12 cellular contexts compared by ENCODE assay signal in the genomic region with DNA sequence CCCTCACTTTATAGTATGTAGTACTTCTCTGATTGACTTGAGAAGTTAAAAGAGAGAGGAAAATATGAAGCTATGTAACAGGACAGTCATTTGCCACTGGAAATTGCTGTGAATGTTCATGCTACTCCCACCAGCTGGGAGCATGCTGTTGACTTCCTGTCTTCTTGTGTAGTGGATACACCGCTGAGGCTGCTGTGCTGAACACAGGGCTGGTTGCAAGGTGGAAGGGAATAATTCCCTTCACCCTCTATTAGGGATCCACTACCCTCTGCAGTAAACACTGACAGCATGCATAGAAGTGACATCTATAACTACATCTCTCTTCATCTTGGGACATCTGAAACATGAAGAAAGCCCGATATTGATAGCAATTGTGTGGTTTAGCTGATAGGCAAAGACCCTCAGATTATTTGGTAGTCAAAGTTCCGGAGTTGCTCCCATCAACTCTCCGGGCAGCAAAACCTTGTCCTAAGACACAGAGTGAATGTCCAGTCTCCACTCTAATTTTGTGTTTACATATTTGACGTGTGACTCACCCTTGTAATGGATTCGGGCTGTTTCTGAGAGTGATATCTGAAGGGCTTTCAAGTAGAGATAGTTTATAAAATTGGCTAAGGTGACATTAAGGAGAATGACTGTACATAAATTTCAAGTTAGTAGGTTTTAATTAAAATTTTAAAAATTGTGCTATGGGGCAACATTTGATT.
DNase-seq lines count a peak whose midpoint lies in the region; ATAC-seq and TF ChIP-seq lines count a peak whose summit lies in the region.
"Had no signal": no experiment of that assay in that cellular context is flagged by ENCODE, and none has a peak within 500 bp of the region (broad histone marks: within the 10 kb centered on the region; RNA-seq: fewer than 3 reads in every experiment).

No MANE protein-coding gene starts in this region.

- ATAC-seq in Right ventricle myocardium superior (ENCODE audit: poor library complexity) (peak; percentile 46), Right ventricle myocardium inferior (no peak), SK-N-SH treated with all-trans-retinoic acid at 6 μM for 48 hours (peak; percentile 97), upper lobe of right lung (peak; percentile 63), left lobe of liver (no peak), GM18861 (IDR thresholded peaks at IDR 0.05; ENCODE audit: unreplicated experiment) (no peak)
- no peak for ATAC-seq in activated T-helper 17 cell treated with anti-CD3 and anti-CD28 coated beads, Interleukin-2, amount 50 U/mL, for 72 hours (replicated peaks)

- H3K36me3 Mint-ChIP-seq in activated T-helper 17 cell treated with anti-CD3 and anti-CD28 coated beads, Interleukin-2, amount 50 U/mL, for 72 hours (ENCODE audit: low read depth) = no peaks in the 10 kb centered on the region

- no peak overlapping the region for H3K27ac Mint-ChIP-seq in activated T-helper 17 cell treated with anti-CD3 and anti-CD28 coated beads, Interleukin-2, amount 50 U/mL, for 72 hours
- H3K27ac Mint-ChIP-seq: activated T-cell treated with anti-CD3 and anti-CD28 coated beads, Interleukin-2, amount 50 U/mL, for 24 hours; B cell had no signal

- H3K4me3 ChIP-seq in foreskin fibroblast (ENCODE audit: low read depth in 1 of 2, low read length in 2 of 2) = no peak overlapping the region
- no peak overlapping the region for H3K4me3 ChIP-seq in upper lobe of right lung

- no peak overlapping the region for H3K4me3 Mint-ChIP-seq in activated T-helper 17 cell treated with anti-CD3 and anti-CD28 coated beads, Interleukin-2, amount 50 U/mL, for 72 hours
- H3K4me3 Mint-ChIP-seq: activated T-cell treated with anti-CD3 and anti-CD28 coated beads, Interleukin-2, amount 50 U/mL, for 24 hours; B cell had no signal

- DNase-seq in Right ventricle myocardium superior (no peak), Right ventricle myocardium inferior (ENCODE audit: missing footprints) (no peak), foreskin fibroblast (peak; percentile 63 to 84), upper lobe of right lung (no peak), left lobe of liver (ENCODE audit: low spot score) (no peak)
- DNase-seq: activated T-cell treated with anti-CD3 and anti-CD28 coated beads, Interleukin-2, amount 50 U/mL, for 24 hours; NCI-H2227 treated with DMSO at 0.1 percent for 48 hours; occipital lobe had no signal

- intact Hi-C loops in Right ventricle myocardium superior (cut with DNase I) = no loop called here
- intact Hi-C loops in Right ventricle myocardium inferior (cut with DNase I) = no loop called here
- intact Hi-C loops in upper lobe of right lung (cut with DNase I) = no loop called here

- no peaks in the 10 kb centered on the region for H3K27me3 ChIP-seq in upper lobe of right lung

- peaks cover 9% of the 10 kb centered on the region for H3K4me1 ChIP-seq in upper lobe of right lung

- no peaks in the 10 kb centered on the region for H3K9me3 ChIP-seq in upper lobe of right lung

- H3K27ac ChIP-seq in upper lobe of right lung = no peak overlapping the region

- no peak for TF ChIP-seq CTCF in foreskin fibroblast (IDR thresholded peaks at IDR 0.05; ENCODE audit: low read depth, low read length)
- TF ChIP-seq CTCF in upper lobe of right lung (IDR thresholded peaks at IDR 0.05) = no peak

- H3K36me3 ChIP-seq in upper lobe of right lung = no peaks in the 10 kb centered on the region

- H3K9me3 Mint-ChIP-seq in activated T-helper 17 cell treated with anti-CD3 and anti-CD28 coated beads, Interleukin-2, amount 50 U/mL, for 72 hours = no peaks in the 10 kb centered on the region
- H3K9me3 Mint-ChIP-seq: activated T-cell treated with anti-CD3 and anti-CD28 coated beads, Interleukin-2, amount 50 U/mL, for 24 hours had no signal

- peaks cover 28% of the 10 kb centered on the region for H3K27me3 Mint-ChIP-seq in activated T-helper 17 cell treated with anti-CD3 and anti-CD28 coated beads, Interleukin-2, amount 50 U/mL, for 72 hours

- no peaks in the 10 kb centered on the region for H3K4me1 Mint-ChIP-seq in activated T-helper 17 cell treated with anti-CD3 and anti-CD28 coated beads, Interleukin-2, amount 50 U/mL, for 72 hours
- H3K4me1 Mint-ChIP-seq: B cell had no signal

TF ChIP-seq in SK-N-SH treated with all-trans-retinoic acid at 6 μM for 48 hours, 23 proteins besides CTCF, POLR2A, EP300 and RAD21:
- TF ChIP-seq TCF4 (CRISPR knock-in tag; IDR thresholded peaks at IDR 0.05; ENCODE audit: borderline replicate concordance) (no peak), ZNF565 (CRISPR knock-in tag; conservative IDR thresholded peaks at IDR 0.05; ENCODE audit: low read depth) (no peak), ZC3H10 (CRISPR knock-in tag; IDR thresholded peaks at IDR 0.05) (peak; percentile 76), TOX (CRISPR knock-in tag; IDR thresholded peaks at IDR 0.05; ENCODE audit: borderline replicate concordance) (0 out of 2 replicates have a peak, but pooled peaks have one; percentile 53), ARNTL (CRISPR knock-in tag; IDR thresholded peaks at IDR 0.05; ENCODE audit: borderline replicate concordance, low read depth) (no peak), SNAI2 (CRISPR knock-in tag; IDR thresholded peaks at IDR 0.05) (no peak), ISL1 (CRISPR knock-in tag; IDR thresholded peaks at IDR 0.05) (no peak), PPARA (CRISPR knock-in tag; IDR thresholded peaks at IDR 0.05; ENCODE audit: borderline replicate concordance) (no peak)
- TF ChIP-seq, protein P1, sequence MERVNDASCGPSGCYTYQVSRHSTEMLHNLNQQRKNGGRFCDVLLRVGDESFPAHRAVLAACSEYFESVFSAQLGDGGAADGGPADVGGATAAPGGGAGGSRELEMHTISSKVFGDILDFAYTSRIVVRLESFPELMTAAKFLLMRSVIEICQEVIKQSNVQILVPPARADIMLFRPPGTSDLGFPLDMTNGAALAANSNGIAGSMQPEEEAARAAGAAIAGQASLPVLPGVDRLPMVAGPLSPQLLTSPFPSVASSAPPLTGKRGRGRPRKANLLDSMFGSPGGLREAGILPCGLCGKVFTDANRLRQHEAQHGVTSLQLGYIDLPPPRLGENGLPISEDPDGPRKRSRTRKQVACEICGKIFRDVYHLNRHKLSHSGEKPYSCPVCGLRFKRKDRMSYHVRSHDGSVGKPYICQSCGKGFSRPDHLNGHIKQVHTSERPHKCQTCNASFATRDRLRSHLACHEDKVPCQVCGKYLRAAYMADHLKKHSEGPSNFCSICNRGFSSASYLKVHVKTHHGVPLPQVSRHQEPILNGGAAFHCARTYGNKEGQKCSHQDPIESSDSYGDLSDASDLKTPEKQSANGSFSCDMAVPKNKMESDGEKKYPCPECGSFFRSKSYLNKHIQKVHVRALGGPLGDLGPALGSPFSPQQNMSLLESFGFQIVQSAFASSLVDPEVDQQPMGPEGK (CRISPR knock-in tag; IDR thresholded peaks at IDR 0.05; ENCODE audit: borderline replicate concordance) = no peak
- TF ChIP-seq, protein P2, sequence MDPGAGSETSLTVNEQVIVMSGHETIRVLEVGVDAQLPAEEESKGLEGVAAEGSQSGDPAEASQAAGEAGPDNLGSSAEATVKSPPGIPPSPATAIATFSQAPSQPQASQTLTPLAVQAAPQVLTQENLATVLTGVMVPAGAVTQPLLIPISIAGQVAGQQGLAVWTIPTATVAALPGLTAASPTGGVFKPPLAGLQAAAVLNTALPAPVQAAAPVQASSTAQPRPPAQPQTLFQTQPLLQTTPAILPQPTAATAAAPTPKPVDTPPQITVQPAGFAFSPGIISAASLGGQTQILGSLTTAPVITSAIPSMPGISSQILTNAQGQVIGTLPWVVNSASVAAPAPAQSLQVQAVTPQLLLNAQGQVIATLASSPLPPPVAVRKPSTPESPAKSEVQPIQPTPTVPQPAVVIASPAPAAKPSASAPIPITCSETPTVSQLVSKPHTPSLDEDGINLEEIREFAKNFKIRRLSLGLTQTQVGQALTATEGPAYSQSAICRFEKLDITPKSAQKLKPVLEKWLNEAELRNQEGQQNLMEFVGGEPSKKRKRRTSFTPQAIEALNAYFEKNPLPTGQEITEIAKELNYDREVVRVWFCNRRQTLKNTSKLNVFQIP (CRISPR knock-in tag; IDR thresholded peaks at IDR 0.05; ENCODE audit: borderline replicate concordance, low read depth) = no peak
- TF ChIP-seq, protein P3, sequence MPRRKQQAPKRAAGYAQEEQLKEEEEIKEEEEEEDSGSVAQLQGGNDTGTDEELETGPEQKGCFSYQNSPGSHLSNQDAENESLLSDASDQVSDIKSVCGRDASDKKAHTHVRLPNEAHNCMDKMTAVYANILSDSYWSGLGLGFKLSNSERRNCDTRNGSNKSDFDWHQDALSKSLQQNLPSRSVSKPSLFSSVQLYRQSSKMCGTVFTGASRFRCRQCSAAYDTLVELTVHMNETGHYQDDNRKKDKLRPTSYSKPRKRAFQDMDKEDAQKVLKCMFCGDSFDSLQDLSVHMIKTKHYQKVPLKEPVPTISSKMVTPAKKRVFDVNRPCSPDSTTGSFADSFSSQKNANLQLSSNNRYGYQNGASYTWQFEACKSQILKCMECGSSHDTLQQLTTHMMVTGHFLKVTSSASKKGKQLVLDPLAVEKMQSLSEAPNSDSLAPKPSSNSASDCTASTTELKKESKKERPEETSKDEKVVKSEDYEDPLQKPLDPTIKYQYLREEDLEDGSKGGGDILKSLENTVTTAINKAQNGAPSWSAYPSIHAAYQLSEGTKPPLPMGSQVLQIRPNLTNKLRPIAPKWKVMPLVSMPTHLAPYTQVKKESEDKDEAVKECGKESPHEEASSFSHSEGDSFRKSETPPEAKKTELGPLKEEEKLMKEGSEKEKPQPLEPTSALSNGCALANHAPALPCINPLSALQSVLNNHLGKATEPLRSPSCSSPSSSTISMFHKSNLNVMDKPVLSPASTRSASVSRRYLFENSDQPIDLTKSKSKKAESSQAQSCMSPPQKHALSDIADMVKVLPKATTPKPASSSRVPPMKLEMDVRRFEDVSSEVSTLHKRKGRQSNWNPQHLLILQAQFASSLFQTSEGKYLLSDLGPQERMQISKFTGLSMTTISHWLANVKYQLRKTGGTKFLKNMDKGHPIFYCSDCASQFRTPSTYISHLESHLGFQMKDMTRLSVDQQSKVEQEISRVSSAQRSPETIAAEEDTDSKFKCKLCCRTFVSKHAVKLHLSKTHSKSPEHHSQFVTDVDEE (CRISPR knock-in tag; IDR thresholded peaks at IDR 0.05) = no peak

Comparison
In these comparisons a context has a peak if more than half of its experiments do, and no peak if none do; other contexts are left out.
1. ATAC-seq: peak in Right ventricle myocardium superior (single experiment), SK-N-SH treated with all-trans-retinoic acid at 6 μM for 48 hours (single experiment) and upper lobe of right lung (single experiment); none in Right ventricle myocardium inferior (single experiment), left lobe of liver (single experiment), GM18861 (single experiment) and activated T-helper 17 cell treated with anti-CD3 and anti-CD28 coated beads, Interleukin-2, amount 50 U/mL, for 72 hours (single experiment).
2. DNase-seq: peak in foreskin fibroblast (2 of 2); none in Right ventricle myocardium superior (single experiment), Right ventricle myocardium inferior (single experiment), upper lobe of right lung (single experiment) and left lobe of liver (single experiment).